Comparison of ENCODE assay signal across 9 cellular contexts in genomic region chr18:69400976-69401474, GRCh38. TPM values are rescaled to one million over a fixed set of nuclear protein-coding genes. Genes with fewer than 3 reads are reported as not detected.
A peak's percentile ranks its signal among the peaks of the same experiment; 100 is the strongest.
DNase-seq lines count a peak whose midpoint lies in the region; ATAC-seq, FAIRE-seq and TF ChIP-seq lines count a peak whose summit lies in the region.
"Had no signal": no experiment of that assay in that cellular context is flagged by ENCODE, and none has a peak within 500 bp of the region (broad histone marks: within the 10 kb centered on the region; RNA-seq: fewer than 3 reads in every experiment).

No MANE protein-coding gene starts in this region.

- H3K36me3 Mint-ChIP-seq in MCF 10A (ENCODE audit: insufficient read depth, unreplicated experiment) = peaks cover 6% of the 10 kb centered on the region

- POLR2A ChIA-PET in MCF 10A (lab: Yijun Ruan, JAX) = no interaction called here

- H3K27ac ChIP-seq in breast epithelium (peak overlapping the region in 1 of 2 donors; percentile 48), body of pancreas (no peak overlapping the region), kidney (ENCODE audit: low read depth in 2 of 2, low read length in 2 of 2) (peak overlapping the region; percentile 21 to 57), tibial nerve (peak overlapping the region; percentile 69 to 89 (median 85))

- no peak overlapping the region for H3K27ac Mint-ChIP-seq in MCF 10A (ENCODE audit: low read depth, unreplicated experiment)
- H3K27ac Mint-ChIP-seq: T-helper 1 cell treated with Interleukin-12 subunit alpha and Interleukin-12 subunit beta and Interleukin-4 antibody, amounts not matched to agents 30 μg/mL and 1 μg/mL, for 36 hours had no signal

- no peak overlapping the region for H3K4me3 Mint-ChIP-seq in MCF 10A (ENCODE audit: unreplicated experiment)

- TF ChIP-seq EP300 in tibial nerve (IDR thresholded peaks at IDR 0.05) = no peak

- DNase-seq in breast epithelium (ENCODE audit: low spot score in 2 of 2) (peak in 1 of 2 donors; percentile 34), MCF 10A (ENCODE audit: unreplicated experiment) (no peak), body of pancreas (peak in 1 of 4 donors; percentile 7), kidney (peak; percentile 73), tibial nerve (ENCODE audit: low spot score in 2 of 2) (no peak), OCI-M1 (lab: John Stamatoyannopoulos, UW) (no peak)
- no peak for DNase-seq in NK-92 treated with Interleukin-12 subunit alpha and Interleukin-12 subunit beta, amount 100 ng/mL, for 24 hours (lab: John Stamatoyannopoulos, UW)

- H3K9ac ChIP-seq in kidney (ENCODE audit: low read length in 2 of 2) = peak overlapping the region in 1 of 2 donors; percentile 30

- FAIRE-seq in kidney (lab: Jason Lieb, UNC) = no peak

- no peaks in the 10 kb centered on the region for H3K9me3 Mint-ChIP-seq in MCF 10A (ENCODE audit: unreplicated experiment)
- H3K9me3 Mint-ChIP-seq: T-helper 1 cell treated with Interleukin-12 subunit alpha and Interleukin-12 subunit beta and Interleukin-4 antibody, amounts not matched to agents 30 μg/mL and 1 μg/mL, for 36 hours had no signal

- BruUV-seq in MCF 10A (replicated peaks; lab: Mats Ljungman, UMichigan) = no TSS peak

- TF ChIP-seq CTCF in breast epithelium (IDR thresholded peaks at IDR 0.05) (no peak), MCF 10A (IDR thresholded peaks at IDR 0.05; ENCODE audit: unreplicated experiment) (no peak), body of pancreas (IDR thresholded peaks at IDR 0.05) (no peak), kidney (IDR thresholded peaks at IDR 0.05; ENCODE audit: borderline replicate concordance, extremely low read depth, insufficient read depth) (no peak), tibial nerve (IDR thresholded peaks at IDR 0.05) (no peak)

- H3K4me1 Mint-ChIP-seq in MCF 10A (ENCODE audit: insufficient read depth, unreplicated experiment) = no peaks in the 10 kb centered on the region

- TF ChIP-seq POLR2A in breast epithelium (IDR thresholded peaks at IDR 0.05) = no peak
- TF ChIP-seq POLR2A in body of pancreas (IDR thresholded peaks at IDR 0.05) = no peak
- no peak for TF ChIP-seq POLR2A in tibial nerve (IDR thresholded peaks at IDR 0.05)

- H3K4me1 ChIP-seq in breast epithelium = no peaks in the 10 kb centered on the region
- peaks cover 22% of the 10 kb centered on the region for H3K4me1 ChIP-seq in body of pancreas
- H3K4me1 ChIP-seq in kidney (ENCODE audit: control insufficient read depth in 1 of 2, insufficient read depth in 1 of 2, low read depth in 1 of 2, low read length in 2 of 2) = peaks cover 0 to 5% of the 10 kb centered on the region in 2 donors
- H3K4me1 ChIP-seq in tibial nerve = peaks cover 0 to 19% (median 0%) of the 10 kb centered on the region in 4 donors

- H3K36me3 ChIP-seq in breast epithelium = no peaks in the 10 kb centered on the region
- H3K36me3 ChIP-seq in body of pancreas (replicated peaks in 1 of 2; ENCODE audit: insufficient read depth in 1 of 2, low read depth in 2 of 2) = no peaks in the 10 kb centered on the region
- no peaks in the 10 kb centered on the region for H3K36me3 ChIP-seq in kidney (ENCODE audit: control insufficient read depth in 1 of 2, insufficient read depth in 2 of 2, low read length in 2 of 2)
- H3K36me3 ChIP-seq in tibial nerve = no peaks in the 10 kb centered on the region

- ATAC-seq in body of pancreas (peak; percentile 28), HG02571 (IDR thresholded peaks at IDR 0.05; ENCODE audit: unreplicated experiment) (no peak)

- H3K9me3 ChIP-seq in breast epithelium (no peaks in the 10 kb centered on the region), body of pancreas (no peaks in the 10 kb centered on the region), kidney (ENCODE audit: control insufficient read depth in 1 of 2, low read length in 2 of 2) (no peaks in the 10 kb centered on the region), tibial nerve (no peaks in the 10 kb centered on the region)

- peak overlapping the region; percentile 48 to 72 (median 56) for H3K4me3 ChIP-seq in breast epithelium
- no peak overlapping the region for H3K4me3 ChIP-seq in body of pancreas
- peak overlapping the region; percentile 75 to 88 for H3K4me3 ChIP-seq in kidney (ENCODE audit: low read length in 2 of 2)
- peak overlapping the region; percentile 52 to 69 (median 60) for H3K4me3 ChIP-seq in tibial nerve

- H3K27me3 Mint-ChIP-seq in MCF 10A (ENCODE audit: insufficient read depth, unreplicated experiment) = peaks cover 47% of the 10 kb centered on the region

- intact Hi-C loops in breast epithelium (cut with DNase I; ENCODE audit: low total_unique reads) (no loop called here), MCF 10A (cut with micrococcal nuclease) (no loop called here), body of pancreas (cut with DNase I) (no loop called here), kidney (cut with DNase I) (no loop called here)

- WGBS in body of pancreas, 2 donors = 0 to 1% methylated on average over 1 to 35 of the region's 65 CpGs
- 0 to 1% methylated on average over 24 to 51 of the region's 65 CpGs for WGBS in tibial nerve, 2 donors

- CTCF ChIA-PET in MCF 10A (lab: Yijun Ruan, JAX) = no interaction called here

- H3K27me3 ChIP-seq in breast epithelium = peaks cover 0 to 23% of the 10 kb centered on the region in 2 donors
- H3K27me3 ChIP-seq in body of pancreas = no peaks in the 10 kb centered on the region
- peaks cover 0 to 6% of the 10 kb centered on the region in 2 donors for H3K27me3 ChIP-seq in tibial nerve

RNA-seq across cellular contexts. Expression of gene DOK6, which starts 0.3 kb away (rescaled TPM):
- total RNA-seq in breast epithelium = 1 to 10 TPM; 1.0 to 1.4 (median 1.3) TPM
- total RNA-seq in MCF 10A (2022) = not detected in 2 replicates
- total RNA-seq in body of pancreas = under 1 TPM; under 0.01 to 0.66 TPM
- total RNA-seq in kidney = 3.8 TPM
- 4.6 TPM for polyA plus RNA-seq in kidney (ENCODE audit: insufficient read depth, low read depth, low replicate concordance)
- 10 to 100 TPM in 1 of 4 donors, 1 to 10 TPM in 3; 4.0 to 28.6 (median 6.1) TPM for total RNA-seq in tibial nerve

Comparison
In these comparisons a context has a peak if more than half of its experiments do, and no peak if none do; other contexts are left out.
1. H3K27ac ChIP-seq: peak in kidney (2 of 2) and tibial nerve (4 of 4); none in body of pancreas (0 of 4).
2. H3K4me3 ChIP-seq: peak in breast epithelium (3 of 3), kidney (2 of 2) and tibial nerve (4 of 4); none in body of pancreas (0 of 2).